Comparison of ENCODE assay signal across 8 cellular contexts in the genomic region with DNA sequence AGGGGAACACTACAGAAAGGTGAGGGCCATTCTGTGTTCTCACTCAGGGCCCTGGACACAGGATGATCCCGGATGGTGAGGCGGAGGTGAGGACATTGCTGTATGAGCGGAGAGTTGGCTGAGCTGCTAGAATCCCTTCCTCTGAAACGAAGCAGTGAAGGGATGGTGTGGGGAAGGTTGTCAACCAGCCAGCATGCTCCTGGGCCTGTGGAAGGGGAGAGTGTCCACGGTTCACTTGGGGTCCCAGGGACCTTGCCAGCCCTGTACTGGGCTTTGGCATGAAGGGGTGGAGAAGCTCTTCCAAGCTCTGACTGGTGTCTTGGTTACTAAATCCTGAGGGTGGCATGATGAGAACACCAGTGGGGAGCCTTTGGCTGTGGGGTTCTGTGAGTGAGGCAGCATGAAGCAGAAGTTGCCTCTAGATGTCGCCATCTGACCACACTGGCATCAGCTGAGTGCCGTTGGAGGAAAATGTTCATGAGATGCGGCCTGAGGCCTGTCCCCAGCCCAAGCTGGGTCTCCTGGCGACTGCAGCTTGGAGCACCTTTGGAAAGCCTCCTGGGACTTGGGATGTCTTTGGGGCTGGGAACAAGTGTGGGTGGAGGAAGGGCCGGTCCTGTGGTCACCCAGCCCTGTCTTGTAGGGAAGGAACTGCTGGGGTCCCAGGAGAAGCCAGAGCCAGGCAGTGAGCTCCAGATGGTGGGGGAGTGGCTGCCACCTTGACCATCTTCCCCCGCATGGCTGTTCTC. TPM values are rescaled to one million over a fixed set of nuclear protein-coding genes. Genes with fewer than 3 reads are reported as not detected.
A peak's percentile ranks its signal among the peaks of the same experiment; 100 is the strongest.
DNase-seq lines count a peak whose midpoint lies in the region; ATAC-seq and TF ChIP-seq lines count a peak whose summit lies in the region.

No MANE protein-coding gene starts in this region.

- H3K9me3 ChIP-seq in Peyer's patch: no peaks in the 10 kb centered on the region

- H3K4me1 ChIP-seq in Peyer's patch: peaks cover 3 to 31% (median 10%) of the 10 kb centered on the region in 4 donors

- peak overlapping the region in 3 of 4 donors; percentile 54 to 82 (median 71) for H3K27ac ChIP-seq in Peyer's patch

- no peaks in the 10 kb centered on the region for H3K27me3 ChIP-seq in Peyer's patch

- no peak for TF ChIP-seq POLR2A in Peyer's patch (IDR thresholded peaks at IDR 0.05)

- H3K36me3 ChIP-seq in Peyer's patch: no peaks in the 10 kb centered on the region

- TF ChIP-seq CTCF in Peyer's patch (IDR thresholded peaks at IDR 0.05): peak in 5 of 6 experiments; percentile 16 to 96 (median 89)
- TF ChIP-seq CTCF in fibroblast of the aortic adventitia (IDR thresholded peaks at IDR 0.05; ENCODE audit: insufficient read depth, low read length): peak; percentile 92
- TF ChIP-seq CTCF in omental fat pad (IDR thresholded peaks at IDR 0.05): no peak

- DNase-seq in NCI-H2081 (lab: John Stamatoyannopoulos, UW) (peak; percentile 43 to 55), NCI-H2081 treated with DMSO at 0.1 percent for 48 hours (lab: John Stamatoyannopoulos, UW) (no peak), HT-29 (ENCODE audit: low spot score) (peak; percentile 91), Peyer's patch (peak; percentile 30 to 87 (median 75)), fibroblast of the aortic adventitia (ENCODE audit: low read depth) (peak; percentile 83), omental fat pad (ENCODE audit: low spot score) (no peak)
- peak; percentile 31 for DNase-seq in activated T-helper 9 cell treated with anti-CD3 and anti-CD28 coated beads, Interleukin-2, amount 50 U/mL, for 16 hours (ENCODE audit: low read depth)

- H3K4me3 ChIP-seq in Peyer's patch (no peak overlapping the region), fibroblast of the aortic adventitia (ENCODE audit: low read depth, low read length) (no peak overlapping the region)

- ATAC-seq in omental fat pad (ENCODE audit: low FRiP score) (peak; percentile 46), HG03097 (IDR thresholded peaks at IDR 0.05; ENCODE audit: low FRiP score, unreplicated experiment) (no peak)

RNA-seq across cellular contexts. Expression of gene PDP2, which starts 14.8 kb away (rescaled TPM):
- total RNA-seq in HT-29 (2014; rRNA removed; shearing (Covaris generic)): 2.8 and 5.3 TPM in 2 replicates
- 10 to 100 TPM; 12.1 to 27.9 (median 15.3) TPM for total RNA-seq in Peyer's patch
- total RNA-seq in fibroblast of the aortic adventitia (ENCODE audit: low replicate concordance): 6.2 and 6.5 TPM in 2 replicates
- total RNA-seq in omental fat pad: 10 to 100 TPM; 17.9 to 48.2 (median 20.5) TPM

RNA-seq across cellular contexts. Expression of gene CDH16, which starts 23.6 kb away (rescaled TPM):
- total RNA-seq in HT-29 (2014; rRNA removed; shearing (Covaris generic)): not detected in 2 replicates
- total RNA-seq in Peyer's patch (10 to 100 TPM in 3 of 4 donors, not detected in 1; 11.3 to 19.5 (median 15.4) TPM), fibroblast of the aortic adventitia (ENCODE audit: low replicate concordance) (not detected in 2 replicates), omental fat pad (not detected)

RNA-seq across cellular contexts. Expression of gene RRAD, which starts 30.2 kb away (rescaled TPM):
- total RNA-seq in HT-29 (2014; rRNA removed; shearing (Covaris generic)): 0.08 and 1.7 TPM in 2 replicates
- 1 to 10 TPM in 3 of 4 donors, under 1 TPM in 1; 0.53 to 4.1 (median 2.8) TPM for total RNA-seq in Peyer's patch
- 0.72 and 3.8 TPM in 2 replicates for total RNA-seq in fibroblast of the aortic adventitia (ENCODE audit: low replicate concordance)
- 10 to 100 TPM in 3 of 4 donors, 1 to 10 TPM in 1; 3.8 to 21.0 (median 11.9) TPM for total RNA-seq in omental fat pad

RNA-seq across cellular contexts. Expression of gene CIAO2B, which starts 39.1 kb away (rescaled TPM):
- total RNA-seq in HT-29 (2014; rRNA removed; shearing (Covaris generic)): 242 and 281 TPM in 2 replicates
- total RNA-seq in Peyer's patch: 10 to 100 TPM; 28.1 to 72.7 (median 55.2) TPM
- 12.8 and 109 TPM in 2 replicates for total RNA-seq in fibroblast of the aortic adventitia (ENCODE audit: low replicate concordance)
- 10 to 100 TPM; 50.4 to 86.8 (median 70.4) TPM for total RNA-seq in omental fat pad

RNA-seq across cellular contexts. Expression of gene CES2, which starts 40.2 kb away (rescaled TPM):
- total RNA-seq in HT-29 (2014; rRNA removed; shearing (Covaris generic)): 47.6 and 54.3 TPM in 2 replicates
- total RNA-seq in Peyer's patch (1,000 to 10,000 TPM in 3 of 4 donors, 100 to 1,000 TPM in 1; 113 to 4,512 (median 3,000) TPM), fibroblast of the aortic adventitia (ENCODE audit: low replicate concordance) (28.3 and 37.6 TPM in 2 replicates), omental fat pad (10 to 100 TPM; 25.1 to 34.3 (median 28.1) TPM)

Comparison
In these comparisons a context has a peak if more than half of its experiments do, and no peak if none do; other contexts are left out.
1. DNase-seq: peak in NCI-H2081 (2 of 2), HT-29 (single experiment), Peyer's patch (3 of 3), activated T-helper 9 cell treated with anti-CD3 and anti-CD28 coated beads, Interleukin-2, amount 50 U/mL, for 16 hours (single experiment) and fibroblast of the aortic adventitia (single experiment); none in NCI-H2081 treated with DMSO at 0.1 percent for 48 hours (single experiment) and omental fat pad (single experiment).
2. CTCF ChIP-seq: peak in Peyer's patch (5 of 6) and fibroblast of the aortic adventitia (single experiment); none in omental fat pad (0 of 3).